2 cellular contexts compared by ENCODE assay signal in genomic region chr19:13797058-13797440, GRCh38.
A peak's percentile ranks its signal among the peaks of the same experiment; 100 is the strongest.
TF ChIP-seq lines count a peak whose summit lies in the region.

No MANE protein-coding gene starts in this region.

TF ChIP-seq in HCT116, 20 proteins besides CTCF, POLR2A, EP300 and RAD21:
- TF ChIP-seq FOSL1 (IDR thresholded peaks at IDR 0.05; ENCODE audit: low read depth) (no peak), ZFX (IDR thresholded peaks at IDR 0.05) (no peak), SRF (IDR thresholded peaks at IDR 0.05; ENCODE audit: low read depth) (no peak)

TF ChIP-seq in HepG2, 621 proteins besides CTCF, POLR2A, EP300 and RAD21:
- TF ChIP-seq ZNF660 (CRISPR knock-in tag; IDR thresholded peaks at IDR 0.05; ENCODE audit: borderline replicate concordance, low read depth) (no peak), ZNF768 (CRISPR knock-in tag; IDR thresholded peaks at IDR 0.05) (peak; percentile 96), ZMYM3 (CRISPR knock-in tag; IDR thresholded peaks at IDR 0.05) (peak; percentile 29; the same call in 1 of the 2 replicates), DR1 (CRISPR knock-in tag; IDR thresholded peaks at IDR 0.05) (0 out of 2 replicates have a peak, but pooled peaks have one; percentile 44), ZFP82 (CRISPR knock-in tag; IDR thresholded peaks at IDR 0.05; ENCODE audit: borderline replicate concordance) (0 out of 2 replicates have a peak, but pooled peaks have one; percentile 32)
TF ChIP-seq in HepG2: peak in this region for 4.
